ENCODE assay signal across 1 cellular context in genomic region chr5:135483254-135483653, GRCh38.
TF ChIP-seq lines count a peak whose summit lies in the region.

No MANE protein-coding gene starts in this region.

TF ChIP-seq in HepG2, 621 proteins besides CTCF, POLR2A, EP300 and RAD21:
- TF ChIP-seq ZSCAN12 (CRISPR knock-in tag; IDR thresholded peaks at IDR 0.05), result no peak
- peak; percentile 56 for TF ChIP-seq ZNF629 (CRISPR knock-in tag; conservative IDR thresholded peaks at IDR 0.05)
